8 cellular contexts compared by ENCODE assay signal in genomic region chr5:134003064-134003956, GRCh38. TPM values are rescaled to one million over a fixed set of nuclear protein-coding genes. Genes with fewer than 3 reads are reported as not detected.
DNase-seq lines count a peak whose midpoint lies in the region; ATAC-seq, FAIRE-seq and TF ChIP-seq lines count a peak whose summit lies in the region.

No MANE protein-coding gene starts in this region.

- TF ChIP-seq CTCF in HL-60 (IDR thresholded peaks at IDR 0.05; ENCODE audit: insufficient read depth, low read length): no peak
- TF ChIP-seq CTCF in left ventricle myocardium inferior (IDR thresholded peaks at IDR 0.05; ENCODE audit: borderline replicate concordance): no peak

- DNase-seq in HL-60 (ENCODE audit: low read depth in 1 of 2, low spot score in 1 of 2) (no peak), left ventricle myocardium inferior (no peak), HTR-8/SVneo (ENCODE audit: insufficient read length, low spot score) (no peak), nucleus accumbens (lab: John Stamatoyannopoulos, UW) (no peak), ACHN (no peak)
- peak; percentile 6 for DNase-seq in activated T-helper 1 cell treated with anti-CD3 and anti-CD28 coated beads, Interleukin-12 subunit alpha, Interleukin-12 subunit beta, Interleukin-2, Interleukin-4 antibody, amounts not matched to agents 30 ng/mL and 10 ng/mL and 1 ng/mL, durations not matched to agents 14 hours and 24 hours and 36 hours (ENCODE audit: low spot score)
- peak; percentile 23 to 31 (median 24) for DNase-seq in stimulated activated CD4-positive, alpha-beta T cell treated with anti-CD3 and anti-CD28 coated beads, Interleukin-12 subunit alpha, Interleukin-12 subunit beta, amount 100 ng/mL, for 48 hours (ENCODE audit: low read depth in 2 of 3, low spot score in 1 of 3)

- H3K4me1 ChIP-seq in left ventricle myocardium inferior: peaks cover 79% of the 10 kb centered on the region

- H3K9me3 Mint-ChIP-seq in activated T-helper 1 cell treated with anti-CD3 and anti-CD28 coated beads, Interleukin-12 subunit alpha, Interleukin-12 subunit beta, Interleukin-2, Interleukin-4 antibody, amounts not matched to agents 30 ng/mL and 10 ng/mL and 1 ng/mL, durations not matched to agents 14 hours and 24 hours and 36 hours: no peaks in the 10 kb centered on the region

- H3K36me3 Mint-ChIP-seq in activated T-helper 1 cell treated with anti-CD3 and anti-CD28 coated beads, Interleukin-12 subunit alpha, Interleukin-12 subunit beta, Interleukin-2, Interleukin-4 antibody, amounts not matched to agents 30 ng/mL and 10 ng/mL and 1 ng/mL, durations not matched to agents 14 hours and 24 hours and 36 hours (ENCODE audit: low read depth): peaks cover 27% of the 10 kb centered on the region

- peaks cover 7% of the 10 kb centered on the region for H3K36me3 ChIP-seq in left ventricle myocardium inferior

- H3K27ac Mint-ChIP-seq in activated T-helper 1 cell treated with anti-CD3 and anti-CD28 coated beads, Interleukin-12 subunit alpha, Interleukin-12 subunit beta, Interleukin-2, Interleukin-4 antibody, amounts not matched to agents 30 ng/mL and 10 ng/mL and 1 ng/mL, durations not matched to agents 14 hours and 24 hours and 36 hours: peak overlapping the region; percentile 94

- H3K27me3 ChIP-seq in HL-60 (ENCODE audit: insufficient read depth, poor library complexity, severe bottlenecking) (no peaks in the 10 kb centered on the region), left ventricle myocardium inferior (ENCODE audit: low read depth) (no peaks in the 10 kb centered on the region)

- H3K27ac ChIP-seq in HL-60 (replicated peaks) (peak overlapping the region; percentile 71), left ventricle myocardium inferior (replicated peaks) (peak overlapping the region; percentile 100)

- intact Hi-C loops in activated T-helper 1 cell treated with anti-CD3 and anti-CD28 coated beads, Interleukin-12 subunit alpha, Interleukin-12 subunit beta, Interleukin-2, Interleukin-4 antibody, amounts not matched to agents 30 ng/mL and 10 ng/mL and 1 ng/mL, durations not matched to agents 14 hours and 24 hours and 36 hours (cut with micrococcal nuclease): loop anchor here (1.0 to 10.0 kb wide), 5 partner anchors 35 to 901 kb away; partner anchors contain the start of genes C5orf15, C5orf24, PCBD2 and SAR1B
- intact Hi-C loops in left ventricle myocardium inferior (cut with micrococcal nuclease): no loop called here

- in situ Hi-C loops in ACHN (cut with HindIII; ENCODE audit: low pct_ligation_motif_present, low pct_unique_long_range_greater_than_20kb, low sequenced_read_pairs): no loop called here

- H3K4me1 Mint-ChIP-seq in activated T-helper 1 cell treated with anti-CD3 and anti-CD28 coated beads, Interleukin-12 subunit alpha, Interleukin-12 subunit beta, Interleukin-2, Interleukin-4 antibody, amounts not matched to agents 30 ng/mL and 10 ng/mL and 1 ng/mL, durations not matched to agents 14 hours and 24 hours and 36 hours (ENCODE audit: low read depth): peaks cover 61% of the 10 kb centered on the region

- no peaks in the 10 kb centered on the region for H3K9me3 ChIP-seq in left ventricle myocardium inferior (replicated peaks)

- no peaks in the 10 kb centered on the region for H3K27me3 Mint-ChIP-seq in activated T-helper 1 cell treated with anti-CD3 and anti-CD28 coated beads, Interleukin-12 subunit alpha, Interleukin-12 subunit beta, Interleukin-2, Interleukin-4 antibody, amounts not matched to agents 30 ng/mL and 10 ng/mL and 1 ng/mL, durations not matched to agents 14 hours and 24 hours and 36 hours (ENCODE audit: insufficient read depth)

- FAIRE-seq in HTR-8/SVneo (lab: Jason Lieb, UNC): no peak

- H3K4me3 Mint-ChIP-seq in activated T-helper 1 cell treated with anti-CD3 and anti-CD28 coated beads, Interleukin-12 subunit alpha, Interleukin-12 subunit beta, Interleukin-2, Interleukin-4 antibody, amounts not matched to agents 30 ng/mL and 10 ng/mL and 1 ng/mL, durations not matched to agents 14 hours and 24 hours and 36 hours: peak overlapping the region; percentile 86

- H3K4me3 ChIP-seq in HL-60 (replicated peaks; ENCODE audit: insufficient read depth, low read length) (peak overlapping the region; percentile 58), left ventricle myocardium inferior (peak overlapping the region; percentile 93)

- peak; percentile 6 for ATAC-seq in GM18511 (IDR thresholded peaks at IDR 0.05; ENCODE audit: unreplicated experiment)

RNA-seq across cellular contexts. Expression of gene VDAC1, which starts 1.5 kb away (rescaled TPM):
- total RNA-seq in activated T-helper 1 cell treated with anti-CD3 and anti-CD28 coated beads, Interleukin-12 subunit alpha, Interleukin-12 subunit beta, Interleukin-2, Interleukin-4 antibody, amounts not matched to agents 30 ng/mL and 10 ng/mL and 1 ng/mL, durations not matched to agents 14 hours and 24 hours and 36 hours: 440 and 442 TPM in 2 replicates
- 501 TPM for total RNA-seq in left ventricle myocardium inferior

RNA-seq across cellular contexts. Expression of gene C5orf15, which starts 34.9 kb away (rescaled TPM):
- total RNA-seq in activated T-helper 1 cell treated with anti-CD3 and anti-CD28 coated beads, Interleukin-12 subunit alpha, Interleukin-12 subunit beta, Interleukin-2, Interleukin-4 antibody, amounts not matched to agents 30 ng/mL and 10 ng/mL and 1 ng/mL, durations not matched to agents 14 hours and 24 hours and 36 hours: 50.0 and 50.8 TPM in 2 replicates
- 34.4 TPM for total RNA-seq in left ventricle myocardium inferior

Comparison
In these comparisons a context has a peak if more than half of its experiments do, and no peak if none do; other contexts are left out.
1. DNase-seq: peak in activated T-helper 1 cell treated with anti-CD3 and anti-CD28 coated beads, Interleukin-12 subunit alpha, Interleukin-12 subunit beta, Interleukin-2, Interleukin-4 antibody, amounts not matched to agents 30 ng/mL and 10 ng/mL and 1 ng/mL, durations not matched to agents 14 hours and 24 hours and 36 hours (single experiment) and stimulated activated CD4-positive, alpha-beta T cell treated with anti-CD3 and anti-CD28 coated beads, Interleukin-12 subunit alpha, Interleukin-12 subunit beta, amount 100 ng/mL, for 48 hours (3 of 3); none in HL-60 (0 of 2), left ventricle myocardium inferior (single experiment), HTR-8/SVneo (single experiment), nucleus accumbens (0 of 56) and ACHN (single experiment).